In the genomic region with DNA sequence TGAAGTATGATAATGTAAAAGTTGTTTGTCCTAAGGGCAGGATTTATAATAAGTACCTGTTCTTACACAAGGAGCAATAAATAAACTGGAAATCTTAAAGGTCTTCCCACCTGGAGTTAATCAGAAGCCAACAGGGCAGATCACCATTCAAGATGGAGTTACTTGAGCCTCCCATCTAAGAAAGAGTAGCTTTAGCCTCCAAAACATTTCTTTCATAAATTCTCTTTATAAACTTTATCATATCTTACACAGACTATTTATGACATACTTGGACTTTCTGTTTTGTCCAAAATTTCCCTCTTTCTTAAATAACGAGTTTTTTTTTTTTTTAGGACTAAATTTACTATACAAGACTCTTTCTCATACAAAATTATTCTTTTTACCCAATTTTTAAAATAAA, we compare ENCODE assay signal across 26 cellular contexts. TPM values are rescaled to one million over a fixed set of nuclear protein-coding genes. Genes with fewer than 3 reads are reported as not detected.
DNase-seq lines count a peak whose midpoint lies in the region; ATAC-seq, FAIRE-seq and TF ChIP-seq lines count a peak whose summit lies in the region.
"Had no signal": no experiment of that assay in that cellular context is flagged by ENCODE, and none has a peak within 500 bp of the region (broad histone marks: within the 10 kb centered on the region; RNA-seq: fewer than 3 reads in every experiment).

No MANE protein-coding gene starts in this region.

- no peak overlapping the region for H3K4me3 ChIP-seq in astrocyte of the spinal cord (ENCODE audit: low read depth, low read length)
- H3K4me3 ChIP-seq in kidney (ENCODE audit: low read length in 2 of 2): no peak overlapping the region
- H3K4me3 ChIP-seq: esophagus squamous epithelium, heart left ventricle, MG63, neural progenitor cell, psoas muscle, SK-N-MC, skin epidermis, transverse colon had no signal

- H3K36me3 ChIP-seq in kidney (ENCODE audit: control insufficient read depth in 1 of 2, insufficient read depth in 2 of 2, low read length in 2 of 2): no peaks in the 10 kb centered on the region
- H3K36me3 ChIP-seq: esophagus squamous epithelium, heart left ventricle, MG63, neural progenitor cell, transverse colon had no signal

- peak; percentile 0 for DNase-seq in EL
- DNase-seq in KBM-7: peak; percentile 20
- peak; percentile 35 for DNase-seq in astrocyte of the spinal cord (ENCODE audit: low read depth, low spot score)
- DNase-seq in kidney: no peak
- no peak for DNase-seq in NCI-H146 (lab: John Stamatoyannopoulos, UW)
- no peak for DNase-seq in globus pallidus (ENCODE audit: low spot score)
- DNase-seq: activated CD4-positive, CD25-positive, alpha-beta regulatory T cell; activated CD8-positive, alpha-beta T cell treated with anti-CD3 and anti-CD28 coated beads for 36 hours; activated naive CD4-positive, alpha-beta T cell; cerebellar nuclear complex; effector CD8-positive, alpha-beta T cell; esophagus squamous epithelium; heart left ventricle; left ventricle myocardium superior; MG63; psoas muscle; stimulated activated CD4-positive, alpha-beta T cell treated with anti-CD3 and anti-CD28 coated beads, Interleukin-2, amount 100 ng/mL, for 48 hours; stimulated activated naive CD8-positive, alpha-beta T cell treated with anti-CD3 and anti-CD28 coated beads, Interleukin-15, amount 100 ng/mL, for 72 hours; transverse colon had no signal

- in situ Hi-C loops in KBM-7 (cut with MboI; ENCODE audit: low pct_unique_long_range_greater_than_20kb, low sequenced_read_pairs) (no loop called here), astrocyte of the spinal cord (cut with HindIII; ENCODE audit: low sequenced_read_pairs) (no loop called here)

- H3K9ac ChIP-seq in kidney (ENCODE audit: low read length in 2 of 2): no peak overlapping the region
- H3K9ac ChIP-seq: neural progenitor cell had no signal

- no peak overlapping the region for H3K27ac ChIP-seq in kidney (ENCODE audit: low read depth in 2 of 2, low read length in 2 of 2)
- H3K27ac ChIP-seq: esophagus squamous epithelium, heart left ventricle, neural progenitor cell, psoas muscle, SK-N-MC, skin epidermis, transverse colon had no signal

- TF ChIP-seq CTCF in astrocyte of the spinal cord (IDR thresholded peaks at IDR 0.05; ENCODE audit: low read depth, low read length) (no peak), kidney (IDR thresholded peaks at IDR 0.05; ENCODE audit: borderline replicate concordance, extremely low read depth, insufficient read depth) (no peak)

- peaks cover 0 to 3% of the 10 kb centered on the region in 2 donors for H3K9me3 ChIP-seq in kidney (ENCODE audit: control insufficient read depth in 1 of 2, low read length in 2 of 2)
- H3K9me3 ChIP-seq: psoas muscle had no signal

- ATAC-seq in GM19351 (IDR thresholded peaks at IDR 0.05; ENCODE audit: unreplicated experiment): no peak
- ATAC-seq: activated CD8-positive, alpha-beta T cell treated with anti-CD3 and anti-CD28 coated beads for 36 hours; heart left ventricle; left ventricle myocardium superior; psoas muscle; stimulated activated naive CD8-positive, alpha-beta T cell treated with anti-CD3 and anti-CD28 coated beads, Interleukin-15, amount 100 ng/mL, for 72 hours had no signal

- intact Hi-C loops in kidney (cut with DNase I): no loop called here

- no peaks in the 10 kb centered on the region for H3K4me1 ChIP-seq in kidney (ENCODE audit: control insufficient read depth in 1 of 2, insufficient read depth in 1 of 2, low read depth in 1 of 2, low read length in 2 of 2)
- H3K4me1 ChIP-seq: esophagus squamous epithelium, heart left ventricle, neural progenitor cell, psoas muscle, transverse colon had no signal

- peak; percentile 63 for FAIRE-seq in kidney (lab: Jason Lieb, UNC)

RNA-seq across cellular contexts. Expression of a gene that starts 18.5 kb away (rescaled TPM):
- not detected for total RNA-seq in kidney
- polyA plus RNA-seq in kidney (ENCODE audit: insufficient read depth, low read depth, low replicate concordance): not detected
- total RNA-seq: activated CD8-positive, alpha-beta T cell treated with anti-CD3 and anti-CD28 coated beads for 36 hours; esophagus squamous epithelium; G401; heart left ventricle; left ventricle myocardium superior; mucosa of gallbladder; psoas muscle; T-helper 2 cell treated with Interferon-gamma antibody and Interleukin-4, amounts not matched to agents 100 ng/mL and 5 ng/mL, for 36 hours; transverse colon had no signal
- polyA plus RNA-seq: heart left ventricle, psoas muscle had no signal

RNA-seq across cellular contexts. Expression of a gene that starts 24.1 kb away (rescaled TPM):
- total RNA-seq in kidney: 0.28 TPM
- not detected for polyA plus RNA-seq in kidney (ENCODE audit: insufficient read depth, low read depth, low replicate concordance)
- total RNA-seq: activated CD8-positive, alpha-beta T cell treated with anti-CD3 and anti-CD28 coated beads for 36 hours; esophagus squamous epithelium; G401; heart left ventricle; left ventricle myocardium superior; mucosa of gallbladder; psoas muscle; T-helper 2 cell treated with Interferon-gamma antibody and Interleukin-4, amounts not matched to agents 100 ng/mL and 5 ng/mL, for 36 hours; transverse colon had no signal
- polyA plus RNA-seq: heart left ventricle, psoas muscle had no signal

RNA-seq across cellular contexts. Expression of a gene that starts 45.8 kb away (rescaled TPM):
- total RNA-seq in kidney: not detected
- polyA plus RNA-seq in kidney (ENCODE audit: insufficient read depth, low read depth, low replicate concordance): not detected
- total RNA-seq: activated CD8-positive, alpha-beta T cell treated with anti-CD3 and anti-CD28 coated beads for 36 hours; esophagus squamous epithelium; G401; heart left ventricle; left ventricle myocardium superior; mucosa of gallbladder; psoas muscle; T-helper 2 cell treated with Interferon-gamma antibody and Interleukin-4, amounts not matched to agents 100 ng/mL and 5 ng/mL, for 36 hours; transverse colon had no signal
- polyA plus RNA-seq: heart left ventricle, psoas muscle had no signal

RNA-seq across cellular contexts. Expression of a gene that starts 51.8 kb away (rescaled TPM):
- not detected for total RNA-seq in kidney
- polyA plus RNA-seq in kidney (ENCODE audit: insufficient read depth, low read depth, low replicate concordance): not detected
- total RNA-seq: activated CD8-positive, alpha-beta T cell treated with anti-CD3 and anti-CD28 coated beads for 36 hours; esophagus squamous epithelium; G401; heart left ventricle; left ventricle myocardium superior; mucosa of gallbladder; psoas muscle; T-helper 2 cell treated with Interferon-gamma antibody and Interleukin-4, amounts not matched to agents 100 ng/mL and 5 ng/mL, for 36 hours; transverse colon had no signal
- polyA plus RNA-seq: heart left ventricle, psoas muscle had no signal

RNA-seq across cellular contexts. Expression of a gene that starts 59.9 kb away (rescaled TPM):
- total RNA-seq in kidney: not detected
- polyA plus RNA-seq in kidney (ENCODE audit: insufficient read depth, low read depth, low replicate concordance): not detected
- total RNA-seq: activated CD8-positive, alpha-beta T cell treated with anti-CD3 and anti-CD28 coated beads for 36 hours; esophagus squamous epithelium; G401; heart left ventricle; left ventricle myocardium superior; mucosa of gallbladder; psoas muscle; T-helper 2 cell treated with Interferon-gamma antibody and Interleukin-4, amounts not matched to agents 100 ng/mL and 5 ng/mL, for 36 hours; transverse colon had no signal
- polyA plus RNA-seq: heart left ventricle, psoas muscle had no signal

Comparison
In these comparisons a context has a peak if more than half of its experiments do, and no peak if none do; other contexts are left out.
1. DNase-seq: peak in EL (single experiment), KBM-7 (single experiment) and astrocyte of the spinal cord (single experiment); none in kidney (single experiment), NCI-H146 (single experiment) and globus pallidus (single experiment).